In the genomic region with DNA sequence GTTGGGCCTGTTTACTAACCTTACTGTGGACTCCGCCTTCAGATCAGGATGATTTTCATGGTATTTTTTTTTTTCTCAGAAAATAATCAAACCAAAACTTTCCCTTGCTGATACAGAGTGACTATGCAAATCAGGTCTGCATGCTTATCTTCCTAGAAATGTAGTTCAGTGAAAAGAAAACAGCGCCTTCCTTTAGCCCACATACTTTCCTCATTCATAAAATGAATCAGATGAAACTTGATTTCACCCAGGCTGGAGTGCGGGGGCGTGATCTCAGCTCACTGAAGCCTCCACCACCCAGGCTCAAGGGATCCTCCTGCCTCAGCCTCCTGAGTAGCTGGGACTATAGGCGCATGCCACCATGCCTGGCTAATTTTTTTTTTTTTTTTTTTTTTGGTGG, we compare ENCODE assay signal across 12 cellular contexts. TPM values are rescaled to one million over a fixed set of nuclear protein-coding genes. Genes with fewer than 3 reads are reported as not detected.
DNase-seq lines count a peak whose midpoint lies in the region; ATAC-seq and TF ChIP-seq lines count a peak whose summit lies in the region.
"Had no signal": no experiment of that assay in that cellular context is flagged by ENCODE, and none has a peak within 500 bp of the region (broad histone marks: within the 10 kb centered on the region; RNA-seq: fewer than 3 reads in every experiment).

No MANE protein-coding gene starts in this region.

- H3K36me3 ChIP-seq in CD4-positive, alpha-beta memory T cell (ENCODE audit: insufficient read depth, low read length), result no peaks in the 10 kb centered on the region
- H3K36me3 ChIP-seq: ovary, thoracic aorta had no signal

- H3K27me3 Mint-ChIP-seq in CD4-positive, alpha-beta memory T cell, result peaks cover 1 to 7% of the 10 kb centered on the region in 2 donors

- peak overlapping the region; percentile 5 for H3K27ac ChIP-seq in angular gyrus (ENCODE audit: low read depth, low read length)
- no peak overlapping the region for H3K27ac ChIP-seq in CD4-positive, alpha-beta memory T cell (ENCODE audit: low read depth, low read length)

- TF ChIP-seq CTCF in GM12864 (IDR thresholded peaks at IDR 0.05; ENCODE audit: low read depth, low read length, missing control alignments), result no peak

- no peak for ATAC-seq in GM19395 (IDR thresholded peaks at IDR 0.05; ENCODE audit: unreplicated experiment)

- H3K4me3 ChIP-seq in GM12864 (ENCODE audit: low read depth, low read length), result no peak overlapping the region
- no peak overlapping the region for H3K4me3 ChIP-seq in CD4-positive, alpha-beta memory T cell (ENCODE audit: low read length in 2 of 2)
- H3K4me3 ChIP-seq: ovary, thoracic aorta had no signal

- CTCF ChIA-PET in CD4-positive, alpha-beta memory T cell (lab: Charles Lee; ENCODE audit: partially characterized antibody), result no interaction called here

- H3K27me3 ChIP-seq in CD4-positive, alpha-beta memory T cell (ENCODE audit: insufficient read depth, low read length), result no peaks in the 10 kb centered on the region
- H3K27me3 ChIP-seq: ovary had no signal

- H3K9me3 Mint-ChIP-seq in CD4-positive, alpha-beta memory T cell, result no peaks in the 10 kb centered on the region
- H3K9me3 Mint-ChIP-seq: CD14-positive monocyte had no signal

- POLR2A ChIA-PET in CD4-positive, alpha-beta memory T cell (lab: Charles Lee; ENCODE audit: partially characterized antibody), result interaction anchor here (0.7 kb wide), 1 partner anchor 62 kb away, joined by 3 read pairs; no protein-coding TSS in a partner anchor

- H3K4me3 Mint-ChIP-seq in CD4-positive, alpha-beta memory T cell, result no peak overlapping the region
- H3K4me3 Mint-ChIP-seq: CD14-positive monocyte had no signal

- peaks cover 0 to 8% (median 4%) of the 10 kb centered on the region in 4 donors for H3K4me1 Mint-ChIP-seq in CD4-positive, alpha-beta memory T cell
- H3K4me1 Mint-ChIP-seq: CD14-positive monocyte had no signal

- H3K27ac Mint-ChIP-seq in CD4-positive, alpha-beta memory T cell, result no peak overlapping the region

- H3K4me1 ChIP-seq in CD4-positive, alpha-beta memory T cell (ENCODE audit: insufficient read depth, low read length), result no peaks in the 10 kb centered on the region

- DNase-seq in GM12864 (ENCODE audit: low read depth) (peak; percentile 45), SIG-M5 treated with dmso at 0.1 percent for 504 hours (lab: John Stamatoyannopoulos, UW; ENCODE audit: unreplicated experiment) (no peak), GM19238 (ENCODE audit: insufficient read length, low spot score) (no peak)
- DNase-seq in activated CD4-positive, CD25-positive, alpha-beta regulatory T cell treated with anti-CD3 and anti-CD28 coated beads, Interleukin-2, amount 50 U/mL, for 72 hours, result peak; percentile 46
- peak; percentile 76 for DNase-seq in stimulated activated CD4-positive, alpha-beta T cell treated with anti-CD3 and anti-CD28 coated beads, Interleukin-4, amount 100 ng/mL, for 1 hour
- no peak for DNase-seq in CD4-positive, alpha-beta memory T cell
- DNase-seq: NCI-H2107 had no signal

- no peaks in the 10 kb centered on the region for H3K36me3 Mint-ChIP-seq in CD4-positive, alpha-beta memory T cell
- H3K36me3 Mint-ChIP-seq: CD14-positive monocyte had no signal

- intact Hi-C loops in CD4-positive, alpha-beta memory T cell (cut with micrococcal nuclease), result no loop called here

- no peaks in the 10 kb centered on the region for H3K9me3 ChIP-seq in CD4-positive, alpha-beta memory T cell (ENCODE audit: control insufficient read depth in 1 of 2, low read length in 2 of 2)
- H3K9me3 ChIP-seq: ovary, thoracic aorta had no signal

RNA-seq across cellular contexts. Expression of gene ZNRF3, which starts 26.0 kb away (rescaled TPM):
- under 1 TPM; 0.70 to 0.89 TPM for total RNA-seq in CD4-positive, alpha-beta memory T cell
- polyA plus RNA-seq in CD4-positive, alpha-beta memory T cell, result under 1 TPM in 1 of 2 donors, not detected in 1; 0.11 TPM
- polyA plus RNA-seq: CD14-positive monocyte had no signal

Comparison
In these comparisons a context has a peak if more than half of its experiments do, and no peak if none do; other contexts are left out.
1. DNase-seq: peak in GM12864 (single experiment), activated CD4-positive, CD25-positive, alpha-beta regulatory T cell treated with anti-CD3 and anti-CD28 coated beads, Interleukin-2, amount 50 U/mL, for 72 hours (single experiment) and stimulated activated CD4-positive, alpha-beta T cell treated with anti-CD3 and anti-CD28 coated beads, Interleukin-4, amount 100 ng/mL, for 1 hour (single experiment); none in CD4-positive, alpha-beta memory T cell (0 of 5), SIG-M5 treated with dmso at 0.1 percent for 504 hours (single experiment) and GM19238 (single experiment).